ENCODE assay signal across 1 cellular context in genomic region chr3:120445654-120446053, GRCh38.
TF ChIP-seq lines count a peak whose summit lies in the region.

No MANE protein-coding gene starts in this region.

TF ChIP-seq in WTC11, 78 proteins besides CTCF, POLR2A, EP300 and RAD21 (continued from another document):
- no peak for TF ChIP-seq PRDM15 (CRISPR knock-in tag; IDR thresholded peaks at IDR 0.05)
- TF ChIP-seq FOXP4 (CRISPR knock-in tag; IDR thresholded peaks at IDR 0.05) = no peak
- no peak for TF ChIP-seq EMX1 (CRISPR knock-in tag; IDR thresholded peaks at IDR 0.05)
- TF ChIP-seq ZNF416 (CRISPR knock-in tag; IDR thresholded peaks at IDR 0.05) = no peak
- TF ChIP-seq GTF2I (CRISPR knock-in tag; conservative IDR thresholded peaks at IDR 0.05) = no peak
- no peak for TF ChIP-seq FOXP1 (CRISPR knock-in tag; IDR thresholded peaks at IDR 0.05; ENCODE audit: borderline replicate concordance)
- no peak for TF ChIP-seq GABPB1 (CRISPR knock-in tag; IDR thresholded peaks at IDR 0.05)
